21 cellular contexts compared by ENCODE assay signal in the genomic region with DNA sequence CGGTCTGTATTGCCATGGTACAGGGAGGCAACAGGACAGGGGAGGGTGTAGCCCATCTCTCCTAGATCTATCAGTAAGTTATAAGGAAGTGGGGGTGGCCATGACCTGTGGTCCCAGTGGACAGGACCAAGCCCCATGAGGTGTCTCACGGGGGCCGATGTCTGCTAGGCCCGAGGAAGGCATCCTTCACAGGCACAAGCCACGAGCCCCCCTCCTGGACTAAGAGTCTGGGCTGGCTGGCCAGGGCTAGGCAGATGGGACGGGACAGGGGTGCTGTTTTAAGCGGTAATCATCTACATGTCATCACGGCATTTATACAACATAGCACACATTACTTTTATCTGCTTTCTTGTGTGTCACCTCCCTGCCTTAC. TPM values are rescaled to one million over a fixed set of nuclear protein-coding genes. Genes with fewer than 3 reads are reported as not detected.
"Had no signal": no experiment of that assay in that cellular context is flagged by ENCODE, and none has a peak within 500 bp of the region (broad histone marks: within the 10 kb centered on the region; RNA-seq: fewer than 3 reads in every experiment).

No MANE protein-coding gene starts in this region.

- H3K4me3 ChIP-seq: colonic mucosa, right atrium auricular region, smooth muscle cell had no signal

- H3K4me3 Mint-ChIP-seq: activated naive CD8-positive, alpha-beta T cell; activated T-cell treated with anti-CD3 and anti-CD28 coated beads, Interleukin-2, amount 50 U/mL, for 4 hours; T-helper 1 cell treated with Interleukin-12 subunit alpha and Interleukin-12 subunit beta and Interleukin-4 antibody, amounts not matched to agents 30 μg/mL and 1 μg/mL, for 36 hours; WTC11 had no signal

- H3K36me3 Mint-ChIP-seq: activated naive CD8-positive, alpha-beta T cell; natural killer cell had no signal

- DNase-seq: activated CD4-positive, alpha-beta T cell treated with anti-CD3 and anti-CD28 coated beads for 48 hours; activated gamma-delta T cell treated with Interleukin-2 at 50 U/mL for 16 hours; activated T-cell treated with anti-CD3 and anti-CD28 coated beads, Interleukin-2, amount 50 U/mL, for 4 hours; amniotic stem cell; colonic mucosa; islet precursor cell; mammary epithelial cell; natural killer cell; occipital lobe; stimulated activated CD4-positive, alpha-beta T cell treated with anti-CD3 and anti-CD28 coated beads, Interleukin-4, amount 100 ng/mL, for 4 hours; stimulated activated CD8-positive, alpha-beta memory T cell treated with anti-CD3 and anti-CD28 coated beads, Interleukin-4, amount 100 ng/mL, for 48 hours; stimulated activated naive CD8-positive, alpha-beta T cell treated with anti-CD3 and anti-CD28 coated beads, Interleukin-15, Interleukin-2, amounts not matched to agents 100 U/mL and 50 U/mL, for 24 hours; trophoblast cell had no signal

- ATAC-seq: activated T-cell treated with anti-CD3 and anti-CD28 coated beads, Interleukin-2, amount 50 U/mL, for 4 hours; esophagus mucosa; natural killer cell; stimulated activated naive CD8-positive, alpha-beta T cell treated with anti-CD3 and anti-CD28 coated beads, Interleukin-15, Interleukin-2, amounts not matched to agents 100 U/mL and 50 U/mL, for 24 hours; WTC11 had no signal

- H3K36me3 ChIP-seq: colonic mucosa, right atrium auricular region had no signal

- H3K9me3 Mint-ChIP-seq: activated T-cell treated with anti-CD3 and anti-CD28 coated beads, Interleukin-2, amount 50 U/mL, for 4 hours; natural killer cell; T-helper 1 cell treated with Interleukin-12 subunit alpha and Interleukin-12 subunit beta and Interleukin-4 antibody, amounts not matched to agents 30 μg/mL and 1 μg/mL, for 36 hours; WTC11 had no signal

- H3K27ac Mint-ChIP-seq: natural killer cell; progenitor cell of endocrine pancreas; T-helper 1 cell treated with Interleukin-12 subunit alpha and Interleukin-12 subunit beta and Interleukin-4 antibody, amounts not matched to agents 30 μg/mL and 1 μg/mL, for 36 hours; WTC11 had no signal

- H3K27me3 Mint-ChIP-seq: activated naive CD8-positive, alpha-beta T cell had no signal

- H3K27me3 ChIP-seq: colonic mucosa, right atrium auricular region had no signal

- H3K27ac ChIP-seq: colonic mucosa, right atrium auricular region had no signal

- H3K9me3 ChIP-seq: colonic mucosa, right atrium auricular region had no signal

RNA-seq across cellular contexts. Expression of gene SH2D7, which starts 12.3 kb away (rescaled TPM):
- total RNA-seq: activated T-cell treated with anti-CD3 and anti-CD28 coated beads, Interleukin-2, amount 50 U/mL, for 4 hours; cardiac septum; esophagus mucosa; mammary epithelial cell; natural killer cell; occipital lobe; progenitor cell of endocrine pancreas; right atrium auricular region; smooth muscle cell; WTC11 had no signal
- polyA plus RNA-seq: mammary epithelial cell had no signal
